Comparison of ENCODE assay signal across 23 cellular contexts in the genomic region with DNA sequence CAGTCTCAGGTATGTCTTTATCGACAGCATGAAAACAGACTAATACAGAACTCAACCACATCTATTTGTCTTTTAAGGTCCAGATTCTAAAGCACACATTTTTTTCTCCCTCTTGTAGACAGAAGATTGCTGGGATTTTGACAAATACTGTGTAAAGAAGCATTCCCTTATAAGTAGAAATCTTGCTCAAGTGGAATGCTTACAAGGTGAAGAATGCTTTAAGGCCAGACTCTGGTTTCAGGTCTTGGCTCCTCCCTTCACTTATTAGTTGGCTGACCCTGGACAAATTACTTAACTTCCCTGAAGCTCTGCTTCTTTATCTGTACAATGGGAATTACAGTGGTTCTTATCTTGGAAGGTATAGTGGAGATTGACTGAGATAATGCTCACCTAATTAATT.
"Had no signal": no experiment of that assay in that cellular context is flagged by ENCODE, and none has a peak within 500 bp of the region (broad histone marks: within the 10 kb centered on the region; RNA-seq: fewer than 3 reads in every experiment).

No MANE protein-coding gene starts in this region.

- DNase-seq: colonic mucosa; cortex of kidney; dermis blood vessel endothelial cell; effector CD4-positive, alpha-beta T cell; effector CD8-positive, alpha-beta T cell; effector memory CD4-positive, alpha-beta T cell; effector memory CD8-positive, alpha-beta T cell; endodermal cell; erythroblast; esophagus squamous epithelium; foreskin fibroblast; foreskin keratinocyte; foreskin melanocyte; gastrocnemius medialis; glutamatergic neuron; head of caudate nucleus; heart left ventricle; heart right ventricle had no signal

- H3K27ac ChIP-seq: colonic mucosa, coronary artery, epithelial cell of prostate, esophagus muscularis mucosa, esophagus squamous epithelium, foreskin keratinocyte, gastrocnemius medialis, gastroesophageal sphincter, heart left ventricle, heart right ventricle had no signal

- H3K36me3 ChIP-seq: colonic mucosa, esophagus muscularis mucosa, esophagus squamous epithelium, gastrocnemius medialis, gastroesophageal sphincter, heart left ventricle, heart right ventricle had no signal

- H3K4me3 ChIP-seq: colonic mucosa, coronary artery, esophagus muscularis mucosa, esophagus squamous epithelium, gastrocnemius medialis, gastroesophageal sphincter, heart left ventricle, heart right ventricle had no signal

- H3K4me1 ChIP-seq: colonic mucosa, esophagus muscularis mucosa, esophagus squamous epithelium, foreskin keratinocyte, gastrocnemius medialis, gastroesophageal sphincter, heart left ventricle, heart right ventricle had no signal

- H3K9me3 ChIP-seq: colonic mucosa, esophagus muscularis mucosa, esophagus squamous epithelium, gastrocnemius medialis, heart left ventricle, heart right ventricle had no signal

- ATAC-seq: effector memory CD8-positive, alpha-beta T cell; esophagus mucosa; foreskin keratinocyte; gastrocnemius medialis; gastroesophageal sphincter; heart left ventricle; heart right ventricle had no signal

- H3K27me3 ChIP-seq: colonic mucosa, foreskin keratinocyte, gastrocnemius medialis, heart left ventricle had no signal
